ENCODE assay signal across 1 cellular context in the genomic region with DNA sequence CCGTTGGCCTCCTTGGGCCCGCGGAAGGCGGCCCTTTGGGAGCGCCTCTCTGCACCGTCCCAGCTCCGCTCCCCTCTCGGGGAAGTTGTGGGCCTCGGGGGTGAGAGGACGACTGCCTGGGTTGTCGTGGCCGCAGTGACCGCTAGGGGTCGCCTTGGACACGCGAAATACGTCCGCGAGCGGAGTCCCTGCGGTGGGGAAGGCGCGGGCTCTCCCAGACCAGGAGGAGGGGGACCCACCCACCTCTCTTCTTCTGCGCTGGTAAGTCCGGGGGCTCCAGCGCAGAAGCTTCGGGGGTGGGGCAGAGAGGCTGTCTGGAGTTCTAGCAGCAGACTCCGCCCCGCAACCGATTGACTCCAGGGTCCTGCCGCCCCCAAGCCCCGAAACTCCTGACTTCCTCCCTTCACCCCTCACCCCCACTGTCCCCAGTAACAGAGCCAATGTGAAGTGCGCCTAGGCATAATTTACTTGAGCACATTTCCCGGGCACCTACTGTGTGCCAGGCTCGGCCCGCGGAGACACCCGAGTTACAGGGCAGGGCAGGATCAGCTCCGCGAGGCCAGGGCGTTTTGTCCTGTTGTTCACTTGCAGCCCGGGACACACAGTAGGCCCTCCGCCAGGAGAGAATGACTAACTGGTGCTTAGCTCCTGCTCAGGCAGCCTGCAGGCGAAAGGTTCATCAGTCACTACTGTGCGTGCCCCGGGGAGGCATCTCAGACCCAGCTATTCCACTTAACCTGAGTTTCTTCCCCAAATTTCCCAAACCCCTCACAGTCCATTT.
TF ChIP-seq lines count a peak whose summit lies in the region.

No MANE protein-coding gene starts in this region.

TF ChIP-seq in IMR-90, 13 proteins besides CTCF, POLR2A, EP300 and RAD21:
- TF ChIP-seq CHD1 (IDR thresholded peaks at IDR 0.05; ENCODE audit: low read depth, low read length) (no peak), MAZ (IDR thresholded peaks at IDR 0.05; ENCODE audit: borderline replicate concordance, low read depth, low read length) (peak; percentile 57; the same call in 1 of the 2 replicates), MXI1 (IDR thresholded peaks at IDR 0.05; ENCODE audit: borderline replicate concordance, low read depth, low read length) (no peak), BHLHE40 (IDR thresholded peaks at IDR 0.05; ENCODE audit: low read depth, low read length) (no peak), RCOR1 (IDR thresholded peaks at IDR 0.05; ENCODE audit: insufficient replicate concordance, low read length) (no peak), MAFK (IDR thresholded peaks at IDR 0.05; ENCODE audit: low read depth, low read length) (no peak), SMC3 (IDR thresholded peaks at IDR 0.05; ENCODE audit: low read depth, low read length) (peak; percentile 41; the same call in 1 of the 2 replicates), NFE2L2 (IDR thresholded peaks at IDR 0.05; ENCODE audit: low read depth, low read length) (no peak), USF2 (IDR thresholded peaks at IDR 0.05; ENCODE audit: low read depth, low read length) (no peak), FOS (IDR thresholded peaks at IDR 0.05; ENCODE audit: low read depth, low read length) (no peak), CEBPB (IDR thresholded peaks at IDR 0.05; ENCODE audit: low read depth, low read length) (no peak)
- TF ChIP-seq, protein P1, sequence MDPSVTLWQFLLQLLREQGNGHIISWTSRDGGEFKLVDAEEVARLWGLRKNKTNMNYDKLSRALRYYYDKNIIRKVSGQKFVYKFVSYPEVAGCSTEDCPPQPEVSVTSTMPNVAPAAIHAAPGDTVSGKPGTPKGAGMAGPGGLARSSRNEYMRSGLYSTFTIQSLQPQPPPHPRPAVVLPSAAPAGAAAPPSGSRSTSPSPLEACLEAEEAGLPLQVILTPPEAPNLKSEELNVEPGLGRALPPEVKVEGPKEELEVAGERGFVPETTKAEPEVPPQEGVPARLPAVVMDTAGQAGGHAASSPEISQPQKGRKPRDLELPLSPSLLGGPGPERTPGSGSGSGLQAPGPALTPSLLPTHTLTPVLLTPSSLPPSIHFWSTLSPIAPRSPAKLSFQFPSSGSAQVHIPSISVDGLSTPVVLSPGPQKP (IDR thresholded peaks at IDR 0.05; ENCODE audit: borderline replicate concordance, low read depth, low read length): no peak
